35 cellular contexts compared by ENCODE assay signal in the genomic region with DNA sequence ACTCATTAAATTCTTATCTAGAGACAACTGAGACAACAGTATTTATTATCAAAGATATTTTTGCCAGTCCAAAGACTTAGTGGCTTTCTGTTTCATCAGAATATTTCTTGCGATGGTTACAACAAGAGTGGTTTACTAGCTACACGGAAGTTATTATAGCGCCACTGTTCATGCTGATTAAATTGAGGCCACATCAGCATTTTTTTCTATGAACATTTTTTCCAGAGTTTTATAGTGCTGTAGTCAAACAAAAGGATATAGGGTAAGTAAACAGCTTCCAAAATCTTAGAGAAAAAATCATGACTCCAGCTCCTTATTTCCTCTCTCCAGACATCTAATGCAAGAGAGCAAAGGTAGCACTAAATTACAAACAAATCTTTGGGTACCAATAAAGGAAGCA.
"Had no signal": no experiment of that assay in that cellular context is flagged by ENCODE, and none has a peak within 500 bp of the region (broad histone marks: within the 10 kb centered on the region; RNA-seq: fewer than 3 reads in every experiment).

No MANE protein-coding gene starts in this region.

- H3K9ac ChIP-seq: KMS-11 had no signal

- H3K9me3 ChIP-seq: MG63 had no signal

- DNase-seq: Karpas-422, Kasumi-1, MG63, MM.1S, MV-4-11, NCI-H1048, NCI-H1092, NCI-H1092 treated with DMSO at 0.1 percent for 48 hours, NCI-H1105, NCI-H1105 treated with DMSO at 0.1 percent for 48 hours, NCI-H1417, NCI-H1417 treated with DMSO at 0.1 percent for 48 hours, NCI-H1436, NCI-H1436 treated with DMSO at 0.1 percent for 48 hours, NCI-H146, NCI-H1694, NCI-H1694 treated with DMSO at 0.1 percent for 48 hours, NCI-H187, NCI-H187 treated with DMSO at 0.1 percent for 48 hours, NCI-H1930, NCI-H2029, NCI-H2081, NCI-H2081 treated with DMSO at 0.1 percent for 48 hours, NCI-H2107, NCI-H2171, NCI-H2171 treated with DMSO at 0.1 percent for 48 hours, NCI-H2227 treated with DMSO at 0.1 percent for 48 hours, NCI-H226, NCI-H345, NCI-H446, NCI-H446 treated with DMSO at 0.1 percent for 48 hours, NCI-H510A, NCI-H510A treated with DMSO at 0.1 percent for 48 hours, NCI-H524 had no signal

- H3K4me3 ChIP-seq: MG63 had no signal

- H3K36me3 ChIP-seq: MG63 had no signal

- H3K27ac ChIP-seq: KMS-11 had no signal
